In genomic region chr9:114096041-114096511, GRCh38 we compare ENCODE assay signal across 1 cellular context.
TF ChIP-seq lines count a peak whose summit lies in the region.

No MANE protein-coding gene starts in this region.

TF ChIP-seq in endothelial cell of umbilical vein, 7 proteins besides CTCF, POLR2A, EP300 and RAD21:
- TF ChIP-seq, protein P1, sequence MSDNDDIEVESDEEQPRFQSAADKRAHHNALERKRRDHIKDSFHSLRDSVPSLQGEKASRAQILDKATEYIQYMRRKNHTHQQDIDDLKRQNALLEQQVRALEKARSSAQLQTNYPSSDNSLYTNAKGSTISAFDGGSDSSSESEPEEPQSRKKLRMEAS (IDR thresholded peaks at IDR 0.05; ENCODE audit: insufficient read depth, insufficient read length) = no peak
- TF ChIP-seq MYC (IDR thresholded peaks at IDR 0.05; ENCODE audit: low read depth, low read length) (no peak), FOS (IDR thresholded peaks at IDR 0.05; ENCODE audit: borderline replicate concordance, insufficient read depth, low read length) (no peak), POLR2AphosphoS5 (IDR thresholded peaks at IDR 0.05; ENCODE audit: insufficient read depth, low read depth, low read length) (no peak), JUN (IDR thresholded peaks at IDR 0.05; ENCODE audit: borderline replicate concordance, insufficient read depth, insufficient read length, low read depth) (no peak), GATA2 (IDR thresholded peaks at IDR 0.05; ENCODE audit: insufficient read depth, insufficient read length, low read depth, low read length) (no peak), EZH2 (IDR thresholded peaks at IDR 0.05; ENCODE audit: borderline replicate concordance, low read depth, low read length, severe bottlenecking) (no peak)
